ENCODE assay signal across 17 cellular contexts in the genomic region with DNA sequence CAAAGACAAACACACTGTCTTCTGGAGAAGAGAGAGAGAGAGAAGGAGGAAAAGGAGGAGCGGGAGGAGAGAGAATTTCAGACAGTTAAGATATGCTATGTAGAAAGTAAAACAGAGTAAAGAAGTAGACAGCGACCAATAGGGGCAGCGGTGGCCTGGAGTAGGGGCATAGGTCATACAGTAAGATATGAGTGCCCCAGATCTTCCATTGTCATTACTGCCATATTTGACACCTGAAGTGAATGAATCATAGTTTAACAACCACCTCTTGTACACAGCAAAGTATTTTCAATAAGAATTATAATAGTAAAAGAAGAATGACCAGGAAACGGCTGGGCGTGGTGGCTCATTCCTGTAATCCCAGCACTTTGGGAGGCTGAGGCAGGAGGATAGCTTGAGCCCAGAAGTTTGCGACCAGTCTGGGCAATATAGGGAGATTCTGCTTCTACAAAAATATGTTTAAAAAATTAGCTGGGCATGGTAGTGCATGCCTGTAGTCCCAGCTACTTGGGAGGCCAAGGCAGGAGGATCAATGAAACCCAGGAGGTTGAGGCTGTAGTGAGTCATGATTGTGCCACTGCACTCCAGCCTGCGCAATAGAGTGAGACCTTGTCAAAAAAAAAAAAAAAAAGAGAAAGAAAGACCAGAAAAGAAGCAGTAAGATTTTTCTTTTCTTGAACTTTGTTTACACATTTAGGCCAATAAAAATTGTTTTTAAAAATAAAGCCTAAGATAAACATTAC.
A peak's percentile ranks its signal among the peaks of the same experiment; 100 is the strongest.
DNase-seq lines count a peak whose midpoint lies in the region; ATAC-seq and TF ChIP-seq lines count a peak whose summit lies in the region.
"Had no signal": no experiment of that assay in that cellular context is flagged by ENCODE, and none has a peak within 500 bp of the region (broad histone marks: within the 10 kb centered on the region; RNA-seq: fewer than 3 reads in every experiment).

No MANE protein-coding gene starts in this region.

- peaks cover 17% of the 10 kb centered on the region for H3K9me3 Mint-ChIP-seq in WTC11

- H3K4me1 ChIP-seq in esophagus muscularis mucosa, result no peaks in the 10 kb centered on the region
- H3K4me1 ChIP-seq: BE2C had no signal

- peaks cover 19% of the 10 kb centered on the region for H3K4me1 Mint-ChIP-seq in WTC11
- H3K4me1 Mint-ChIP-seq: CD4-positive, CD25-positive, alpha-beta regulatory T cell; CD8-positive, alpha-beta memory T cell had no signal

- H3K27ac ChIP-seq in esophagus muscularis mucosa (replicated peaks in 1 of 4) (no peak overlapping the region), substantia nigra (ENCODE audit: low read depth, low read length, poor library complexity, severe bottlenecking) (peak overlapping the region; percentile 73)

- H3K4me3 Mint-ChIP-seq in WTC11, result no peak overlapping the region
- H3K4me3 Mint-ChIP-seq: CD4-positive, CD25-positive, alpha-beta regulatory T cell; CD8-positive, alpha-beta memory T cell had no signal

- no peaks in the 10 kb centered on the region for H3K36me3 ChIP-seq in esophagus muscularis mucosa
- H3K36me3 ChIP-seq: BE2C had no signal

- no peak for TF ChIP-seq EP300 in esophagus muscularis mucosa (IDR thresholded peaks at IDR 0.05)

- H3K36me3 Mint-ChIP-seq in WTC11, result no peaks in the 10 kb centered on the region
- H3K36me3 Mint-ChIP-seq: CD4-positive, CD25-positive, alpha-beta regulatory T cell had no signal

- no peaks in the 10 kb centered on the region for H3K27me3 ChIP-seq in esophagus muscularis mucosa
- H3K27me3 ChIP-seq: BE2C had no signal

- intact Hi-C loops in esophagus muscularis mucosa (cut with DNase I), result no loop called here

- 95% methylated on average over 7 of the region's 7 CpGs for WGBS in esophagus muscularis mucosa

- no peak for DNase-seq in WTC11 (ENCODE audit: low spot score)
- peak; percentile 50 for DNase-seq in esophagus muscularis mucosa (ENCODE audit: extremely low spot score)
- DNase-seq in substantia nigra (lab: John Stamatoyannopoulos, UW), result no peak
- no peak for DNase-seq in activated CD4-positive, alpha-beta T cell treated with anti-CD3 and anti-CD28 coated beads for 4 hours
- no peak for DNase-seq in NCI-H82 (lab: John Stamatoyannopoulos, UW)
- no peak for DNase-seq in HK-2 (ENCODE audit: unreplicated experiment)
- DNase-seq: ACHN; BE2C; C1 segment of cervical spinal cord; CD4-positive, CD25-positive, alpha-beta regulatory T cell; CD8-positive, alpha-beta memory T cell; COR-L47; DMS 273 treated with DMSO at 0.1 percent for 48 hours; DMS53; DND-41; EL had no signal

- H3K27me3 Mint-ChIP-seq in WTC11 (ENCODE audit: low read depth), result peaks cover 3% of the 10 kb centered on the region; the same call in 1 of the 2 replicates

- no peak for TF ChIP-seq POLR2A in esophagus muscularis mucosa (IDR thresholded peaks at IDR 0.05; ENCODE audit: low read depth)

- CTCF ChIA-PET in WTC11 (lab: Charles Lee), result no interaction called here

- POLR2A ChIA-PET in WTC11 (lab: Charles Lee), result no interaction called here

- H3K27ac Mint-ChIP-seq in WTC11, result no peak overlapping the region
- H3K27ac Mint-ChIP-seq: CD4-positive, CD25-positive, alpha-beta regulatory T cell; CD8-positive, alpha-beta memory T cell had no signal

- peaks cover 0 to 28% (median 21%) of the 10 kb centered on the region in 4 donors for H3K9me3 ChIP-seq in esophagus muscularis mucosa
- H3K9me3 ChIP-seq: BE2C had no signal

- TF ChIP-seq CTCF in WTC11 (IDR thresholded peaks at IDR 0.05) (no peak), esophagus muscularis mucosa (IDR thresholded peaks at IDR 0.05) (no peak)

- no peak overlapping the region for H3K4me3 ChIP-seq in esophagus muscularis mucosa
- H3K4me3 ChIP-seq: GM12878 had no signal

- peak; percentile 47; the same call in 1 of the 2 replicates for ATAC-seq in WTC11
- ATAC-seq: GM12878 had no signal

TF ChIP-seq in WTC11, 78 proteins besides CTCF, POLR2A, EP300 and RAD21:
- no peak for TF ChIP-seq ELF4 (CRISPR knock-in tag; IDR thresholded peaks at IDR 0.05; ENCODE audit: low read depth)
- no peak for TF ChIP-seq ZNF671 (CRISPR knock-in tag; IDR thresholded peaks at IDR 0.05)
- TF ChIP-seq E2F5 (CRISPR knock-in tag; IDR thresholded peaks at IDR 0.05), result no peak
- TF ChIP-seq JUN (CRISPR knock-in tag; IDR thresholded peaks at IDR 0.05), result no peak
- TF ChIP-seq, protein P1, sequence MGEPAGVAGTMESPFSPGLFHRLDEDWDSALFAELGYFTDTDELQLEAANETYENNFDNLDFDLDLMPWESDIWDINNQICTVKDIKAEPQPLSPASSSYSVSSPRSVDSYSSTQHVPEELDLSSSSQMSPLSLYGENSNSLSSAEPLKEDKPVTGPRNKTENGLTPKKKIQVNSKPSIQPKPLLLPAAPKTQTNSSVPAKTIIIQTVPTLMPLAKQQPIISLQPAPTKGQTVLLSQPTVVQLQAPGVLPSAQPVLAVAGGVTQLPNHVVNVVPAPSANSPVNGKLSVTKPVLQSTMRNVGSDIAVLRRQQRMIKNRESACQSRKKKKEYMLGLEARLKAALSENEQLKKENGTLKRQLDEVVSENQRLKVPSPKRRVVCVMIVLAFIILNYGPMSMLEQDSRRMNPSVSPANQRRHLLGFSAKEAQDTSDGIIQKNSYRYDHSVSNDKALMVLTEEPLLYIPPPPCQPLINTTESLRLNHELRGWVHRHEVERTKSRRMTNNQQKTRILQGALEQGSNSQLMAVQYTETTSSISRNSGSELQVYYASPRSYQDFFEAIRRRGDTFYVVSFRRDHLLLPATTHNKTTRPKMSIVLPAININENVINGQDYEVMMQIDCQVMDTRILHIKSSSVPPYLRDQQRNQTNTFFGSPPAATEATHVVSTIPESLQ (CRISPR knock-in tag; IDR thresholded peaks at IDR 0.05), result no peak
- no peak for TF ChIP-seq MAX (CRISPR knock-in tag; IDR thresholded peaks at IDR 0.05)
- TF ChIP-seq ZNF423 (CRISPR knock-in tag; IDR thresholded peaks at IDR 0.05), result no peak
- no peak for TF ChIP-seq ESRRA (CRISPR knock-in tag; IDR thresholded peaks at IDR 0.05; ENCODE audit: borderline replicate concordance)
- TF ChIP-seq, protein P2, sequence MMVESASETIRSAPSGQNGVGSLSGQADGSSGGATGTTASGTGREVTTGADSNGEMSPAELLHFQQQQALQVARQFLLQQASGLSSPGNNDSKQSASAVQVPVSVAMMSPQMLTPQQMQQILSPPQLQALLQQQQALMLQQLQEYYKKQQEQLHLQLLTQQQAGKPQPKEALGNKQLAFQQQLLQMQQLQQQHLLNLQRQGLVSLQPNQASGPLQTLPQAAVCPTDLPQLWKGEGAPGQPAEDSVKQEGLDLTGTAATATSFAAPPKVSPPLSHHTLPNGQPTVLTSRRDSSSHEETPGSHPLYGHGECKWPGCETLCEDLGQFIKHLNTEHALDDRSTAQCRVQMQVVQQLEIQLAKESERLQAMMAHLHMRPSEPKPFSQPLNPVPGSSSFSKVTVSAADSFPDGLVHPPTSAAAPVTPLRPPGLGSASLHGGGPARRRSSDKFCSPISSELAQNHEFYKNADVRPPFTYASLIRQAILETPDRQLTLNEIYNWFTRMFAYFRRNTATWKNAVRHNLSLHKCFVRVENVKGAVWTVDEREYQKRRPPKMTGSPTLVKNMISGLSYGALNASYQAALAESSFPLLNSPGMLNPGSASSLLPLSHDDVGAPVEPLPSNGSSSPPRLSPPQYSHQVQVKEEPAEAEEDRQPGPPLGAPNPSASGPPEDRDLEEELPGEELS (CRISPR knock-in tag; IDR thresholded peaks at IDR 0.05), result no peak
- TF ChIP-seq GRHL2 (CRISPR knock-in tag; IDR thresholded peaks at IDR 0.05; ENCODE audit: insufficient replicate concordance, severe bottlenecking), result no peak
- no peak for TF ChIP-seq ZNF317 (CRISPR knock-in tag; IDR thresholded peaks at IDR 0.05; ENCODE audit: borderline replicate concordance, low read depth)
- TF ChIP-seq ZNF121 (CRISPR knock-in tag; IDR thresholded peaks at IDR 0.05), result no peak
- no peak for TF ChIP-seq ZBTB21 (CRISPR knock-in tag; IDR thresholded peaks at IDR 0.05; ENCODE audit: borderline replicate concordance)
- no peak for TF ChIP-seq ZNF219 (CRISPR knock-in tag; IDR thresholded peaks at IDR 0.05; ENCODE audit: borderline replicate concordance)
